Comparison of ENCODE assay signal across 8 cellular contexts in the genomic region with DNA sequence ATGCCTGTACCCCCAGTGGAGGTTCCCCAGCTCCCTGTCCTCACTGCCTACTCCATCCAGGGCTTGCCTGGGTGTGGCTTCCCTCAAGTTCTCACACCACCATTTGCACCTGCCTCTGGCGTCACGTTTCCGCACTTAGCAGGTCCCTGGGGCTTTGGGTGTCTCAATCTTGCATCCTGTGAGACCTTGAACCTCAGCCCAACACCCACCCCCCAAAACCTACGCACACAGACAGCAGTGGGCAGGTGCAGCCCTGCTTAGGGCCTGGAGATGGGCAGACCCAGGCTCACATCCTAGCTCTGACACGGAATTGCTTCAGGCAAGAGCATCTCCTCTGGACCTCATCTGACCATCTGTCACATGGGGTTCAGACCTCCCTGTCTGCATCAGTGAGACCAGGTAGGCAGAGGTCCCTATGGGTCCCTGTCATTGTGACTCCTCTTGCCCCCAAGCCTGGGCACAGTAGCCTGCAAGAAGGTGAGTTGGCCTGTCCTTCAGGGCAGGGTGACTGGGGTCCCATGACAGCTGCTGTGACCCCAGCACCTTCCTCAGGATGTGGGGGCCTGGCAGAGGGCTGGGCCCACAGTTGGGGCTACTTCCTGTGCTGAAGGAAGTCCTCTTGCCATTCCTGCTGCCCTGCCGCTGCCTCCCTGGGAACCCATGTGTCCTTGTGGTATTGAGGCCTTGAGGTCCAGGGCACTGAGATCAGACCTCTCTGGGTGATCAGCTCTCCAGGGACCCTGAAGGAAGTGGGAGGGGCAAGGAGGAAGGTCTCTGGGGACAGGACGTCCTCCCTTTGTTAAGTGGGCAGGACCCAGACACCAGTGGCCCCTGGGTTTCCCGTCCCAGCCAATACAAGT. TPM values are rescaled to one million over a fixed set of nuclear protein-coding genes. Genes with fewer than 3 reads are reported as not detected.
DNase-seq lines count a peak whose midpoint lies in the region; ATAC-seq and TF ChIP-seq lines count a peak whose summit lies in the region.

No MANE protein-coding gene starts in this region.

- H3K79me1 ChIP-seq in mesendoderm (ENCODE audit: low read length) = no peaks in the 10 kb centered on the region

- no peak overlapping the region for H4K8ac ChIP-seq in mesendoderm (ENCODE audit: low read depth, low read length)

- no peak overlapping the region for H3K18ac ChIP-seq in mesendoderm (ENCODE audit: low read length)

- no peak overlapping the region for H3K4me3 ChIP-seq in lung
- peak overlapping the region in 2 of 4 donors; percentile 16 to 77 for H3K4me3 ChIP-seq in transverse colon
- H3K4me3 ChIP-seq in mesendoderm (ENCODE audit: low read length) = no peak overlapping the region

- no peak overlapping the region for H3K9ac ChIP-seq in mesendoderm (ENCODE audit: low read length)

- H3K4me1 ChIP-seq in lung (ENCODE audit: control insufficient read depth in 2 of 2, insufficient read depth in 2 of 2, low read length in 2 of 2) = peaks cover 0 to 24% of the 10 kb centered on the region in 2 donors
- peaks cover 9 to 38% (median 32%) of the 10 kb centered on the region in 4 donors for H3K4me1 ChIP-seq in transverse colon
- H3K4me1 ChIP-seq in mesendoderm (ENCODE audit: control insufficient read depth, low read depth, low read length) = peaks cover 5% of the 10 kb centered on the region

- H3K27ac ChIP-seq in lung (ENCODE audit: low read depth in 1 of 2, low read length in 1 of 2) = peak overlapping the region; percentile 67 to 92
- peak overlapping the region; percentile 84 to 92 (median 88) for H3K27ac ChIP-seq in transverse colon
- no peak overlapping the region for H3K27ac ChIP-seq in mesendoderm (ENCODE audit: low read depth, low read length)

- H4K5ac ChIP-seq in mesendoderm (ENCODE audit: low read length) = no peak overlapping the region

- 15 to 43% methylated on average over 8 of the region's 8 CpGs for WGBS in lung, 2 donors
- WGBS in transverse colon (ENCODE audit: low coverage in 1 of 2), 2 donors = 50% methylated on average over 7 of the region's 8 CpGs; no CpG with 5 or more reads in 1 of the 2 donors
- no CpG with 5 or more reads among the region's 8 CpGs for WGBS in mesendoderm (ENCODE audit: extremely low coverage, insufficient coverage, low lambda C conversion rate)

- no peak for ATAC-seq in lung (ENCODE audit: insufficient read depth, low FRiP score)

- H2BK5ac ChIP-seq in mesendoderm (ENCODE audit: low read length) = no peak overlapping the region

- no peak for TF ChIP-seq POLR2A in transverse colon (IDR thresholded peaks at IDR 0.05)

- H3K36me3 ChIP-seq in lung (ENCODE audit: control insufficient read depth in 2 of 2, insufficient read depth in 2 of 2, low read length in 2 of 2) (peaks cover 0 to 49% of the 10 kb centered on the region in 2 donors), transverse colon (peaks cover 0 to 17% (median 9%) of the 10 kb centered on the region in 4 donors), mesendoderm (ENCODE audit: control insufficient read depth, insufficient read depth, low read length) (peaks cover 8% of the 10 kb centered on the region)

- no peak overlapping the region for H3K4me2 ChIP-seq in mesendoderm (ENCODE audit: low read length)

- no peak overlapping the region for H3K56ac ChIP-seq in mesendoderm (ENCODE audit: low read length)

- H3K9me3 ChIP-seq in lung (ENCODE audit: control insufficient read depth in 2 of 2, insufficient read depth in 1 of 2, low read length in 1 of 2) = no peaks in the 10 kb centered on the region
- no peaks in the 10 kb centered on the region for H3K9me3 ChIP-seq in transverse colon

- in situ Hi-C loops in transverse colon (cut with MboI; ENCODE audit: low pct_ligation_motif_present in 1 of 4, low pct_unique_long_range_greater_than_20kb in 1 of 4, low sequenced_read_pairs in 3 of 4) = no loop called here

- DNase-seq in NOMO-1 treated with DMSO at 0.1 percent for 48 hours (lab: John Stamatoyannopoulos, UW; ENCODE audit: unreplicated experiment) = peak; percentile 28
- no peak for DNase-seq in NOMO-1 treated with dmso at 0.1 percent for 144 hours (lab: John Stamatoyannopoulos, UW; ENCODE audit: unreplicated experiment)
- peak; percentile 92 for DNase-seq in KG1 (lab: John Stamatoyannopoulos, UW)
- peak; percentile 66 for DNase-seq in activated T-helper 1 cell treated with Interleukin-2 at 50 U/mL for 16 hours (ENCODE audit: low read depth)
- no peak for DNase-seq in lung (ENCODE audit: low spot score)
- DNase-seq in transverse colon = peak; percentile 67
- no peak for DNase-seq in cerebellar cortex (ENCODE audit: low spot score)
- no peak for DNase-seq in mesendoderm

- TF ChIP-seq CTCF in lung (IDR thresholded peaks at IDR 0.05; ENCODE audit: control extremely low read depth, extremely low read depth) (no peak), transverse colon (IDR thresholded peaks at IDR 0.05) (no peak)

- H3K27me3 ChIP-seq in lung (ENCODE audit: control insufficient read depth, insufficient read depth) = no peaks in the 10 kb centered on the region
- H3K27me3 ChIP-seq in transverse colon = no peaks in the 10 kb centered on the region
- H3K27me3 ChIP-seq in mesendoderm (ENCODE audit: insufficient read depth, low read length, poor library complexity) = no peaks in the 10 kb centered on the region

- intact Hi-C loops in transverse colon (cut with DNase I; ENCODE audit: low total_unique reads) = loop anchor here (10.0 kb wide), 1 partner anchor 65 kb away; no protein-coding TSS in a partner anchor

- H2BK120ac ChIP-seq in mesendoderm (ENCODE audit: low read depth, low read length) = no peak overlapping the region

- no peak overlapping the region for H3K23ac ChIP-seq in mesendoderm (ENCODE audit: low read length)

- no peak overlapping the region for H3K4ac ChIP-seq in mesendoderm (ENCODE audit: low read depth, low read length)

- no peak overlapping the region for H2BK15ac ChIP-seq in mesendoderm (replicated peaks; ENCODE audit: low read depth)

- no peak overlapping the region for H2AK5ac ChIP-seq in mesendoderm (ENCODE audit: low read length)

- no peak for TF ChIP-seq EP300 in transverse colon (IDR thresholded peaks at IDR 0.05; ENCODE audit: low read depth)

- H3K79me2 ChIP-seq in mesendoderm (ENCODE audit: control insufficient read depth, insufficient read depth, low read length) = no peaks in the 10 kb centered on the region

RNA-seq across cellular contexts. Expression of gene SIPA1, which starts 2.0 kb away (rescaled TPM):
- total RNA-seq in lung = 10 to 100 TPM; 39.7 to 82.8 TPM
- 100 to 1,000 TPM in 1 of 2 donors, 10 to 100 TPM in 1; 82.8 to 102 TPM for polyA plus RNA-seq in lung
- total RNA-seq in transverse colon = 100 to 1,000 TPM in 1 of 4 donors, 10 to 100 TPM in 3; 22.4 to 174 (median 30.9) TPM
- polyA plus RNA-seq in mesendoderm (2013, experiment 1 of 2) = 36.3 TPM
- 38.3 TPM for polyA plus RNA-seq in mesendoderm (2013, experiment 2 of 2)

RNA-seq across cellular contexts. Expression of gene RELA, which starts 22.9 kb away (rescaled TPM):
- 10 to 100 TPM; 50.2 to 72.6 TPM for total RNA-seq in lung
- polyA plus RNA-seq in lung = 10 to 100 TPM; 34.8 to 65.8 TPM
- total RNA-seq in transverse colon = 10 to 100 TPM; 45.8 to 95.8 (median 58.4) TPM
- polyA plus RNA-seq in mesendoderm (2013, experiment 1 of 2) = 19.9 TPM
- polyA plus RNA-seq in mesendoderm (2013, experiment 2 of 2) = 22.4 TPM

RNA-seq across cellular contexts. Expression of gene PCNX3, which starts 24.3 kb away (rescaled TPM):
- total RNA-seq in lung (10 to 100 TPM; 13.9 to 53.8 TPM), transverse colon (10 to 100 TPM; 56.4 to 89.0 (median 62.4) TPM)
- polyA plus RNA-seq in lung = 10 to 100 TPM; 16.1 to 24.8 TPM
- 16.1 TPM for polyA plus RNA-seq in mesendoderm (2013, experiment 1 of 2)
- 16.3 TPM for polyA plus RNA-seq in mesendoderm (2013, experiment 2 of 2)

RNA-seq across cellular contexts. Expression of gene MAP3K11, which starts 25.8 kb away (rescaled TPM):
- 100 to 1,000 TPM in 1 of 2 donors, 10 to 100 TPM in 1; 60.0 to 108 TPM for total RNA-seq in lung
- 10 to 100 TPM; 68.5 to 80.1 TPM for polyA plus RNA-seq in lung
- total RNA-seq in transverse colon = 100 to 1,000 TPM in 2 of 4 donors, 10 to 100 TPM in 2; 82.3 to 211 (median 94.8) TPM
- polyA plus RNA-seq in mesendoderm (2013, experiment 1 of 2) = 21.4 TPM
- 21.4 TPM for polyA plus RNA-seq in mesendoderm (2013, experiment 2 of 2)

RNA-seq across cellular contexts. Expression of gene KCNK7, which starts 44.3 kb away (rescaled TPM):
- total RNA-seq in lung (1 to 10 TPM in 1 of 2 donors, under 1 TPM in 1; 0.46 to 1.1 TPM), transverse colon (1 to 10 TPM in 1 of 4 donors, under 1 TPM in 1, not detected in 2; 0.27 to 1.6 TPM)
- polyA plus RNA-seq in lung = 1 to 10 TPM; 1.5 to 2.8 TPM
- not detected for polyA plus RNA-seq in mesendoderm (2013, experiment 1 of 2)
- 0.04 TPM for polyA plus RNA-seq in mesendoderm (2013, experiment 2 of 2)

Comparison
In these comparisons a context has a peak if more than half of its experiments do, and no peak if none do; other contexts are left out.
1. DNase-seq: peak in NOMO-1 treated with DMSO at 0.1 percent for 48 hours (single experiment), KG1 (single experiment), activated T-helper 1 cell treated with Interleukin-2 at 50 U/mL for 16 hours (single experiment) and transverse colon (single experiment); none in NOMO-1 treated with dmso at 0.1 percent for 144 hours (single experiment), lung (single experiment), cerebellar cortex (single experiment) and mesendoderm (single experiment).